Comparison of ENCODE assay signal across 10 cellular contexts in the genomic region with DNA sequence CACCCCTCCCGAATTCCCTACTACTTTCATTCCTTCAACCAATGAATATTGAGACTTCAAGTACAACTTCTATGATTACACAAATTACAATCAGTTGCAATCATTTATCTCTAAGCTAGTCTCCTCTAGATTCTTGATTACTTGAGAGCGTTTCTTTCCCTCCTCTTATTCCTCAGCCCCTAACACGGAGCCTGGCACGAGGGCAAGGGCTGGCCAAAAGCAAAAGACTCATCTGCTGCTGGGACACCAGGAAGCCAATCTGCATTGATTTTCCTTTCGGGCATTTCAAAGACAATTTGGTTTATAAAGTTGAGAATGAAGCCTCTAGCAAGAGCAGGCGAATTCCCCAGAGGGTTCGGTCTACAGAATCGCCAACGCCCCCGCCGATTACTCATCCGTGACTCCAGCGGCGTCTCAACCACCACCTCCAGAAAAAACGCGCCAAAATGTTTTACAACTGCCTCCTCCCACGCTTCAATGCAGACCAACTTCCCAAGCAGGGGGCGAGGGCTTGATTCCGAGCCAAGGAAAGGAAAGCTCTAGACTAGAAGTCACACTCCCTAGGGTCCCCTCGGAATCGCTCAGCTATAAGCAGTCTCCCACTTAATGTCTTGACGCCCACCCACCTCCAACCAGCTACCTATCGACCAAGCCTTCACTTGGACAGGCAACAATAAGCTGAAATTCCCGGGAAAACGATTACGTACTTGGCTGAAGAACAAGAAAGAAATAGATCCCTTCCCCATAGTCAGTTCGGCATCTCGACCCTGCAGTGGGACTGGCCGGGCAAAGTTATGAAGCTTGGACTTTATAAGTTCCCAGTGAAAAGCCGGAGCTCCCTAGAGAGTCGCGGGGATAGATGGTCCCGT. TPM values are rescaled to one million over a fixed set of nuclear protein-coding genes. Genes with fewer than 3 reads are reported as not detected.
DNase-seq lines count a peak whose midpoint lies in the region; ATAC-seq, FAIRE-seq and TF ChIP-seq lines count a peak whose summit lies in the region.
"Had no signal": no experiment of that assay in that cellular context is flagged by ENCODE, and none has a peak within 500 bp of the region (broad histone marks: within the 10 kb centered on the region; RNA-seq: fewer than 3 reads in every experiment).

No MANE protein-coding gene starts in this region.

- in situ Hi-C loops in GM13977 (cut with MboI; ENCODE audit: low pct_unique_long_range_greater_than_20kb, low sequenced_read_pairs, unreplicated experiment) = loop anchor here (10.0 to 25.0 kb wide), 2 partner anchors 87 to 569 kb away; no protein-coding TSS in a partner anchor

- H3K27me3 Mint-ChIP-seq in astrocyte (ENCODE audit: low read depth, unreplicated experiment) (peaks cover 47% of the 10 kb centered on the region), nephron (ENCODE audit: low read depth) (peaks cover 56% of the 10 kb centered on the region)

- peak overlapping the region; percentile 66 for H3K27ac ChIP-seq in astrocyte (ENCODE audit: low read depth, low read length)

- peak overlapping the region; percentile 92 for H3K4me2 ChIP-seq in astrocyte (ENCODE audit: low read length)

- peaks cover 22% of the 10 kb centered on the region for H3K27me3 ChIP-seq in astrocyte (ENCODE audit: insufficient read depth, low read length)

- peak overlapping the region; percentile 55 for H2AFZ ChIP-seq in astrocyte (ENCODE audit: low read depth, low read length)

- H3K4me3 Mint-ChIP-seq in astrocyte (ENCODE audit: unreplicated experiment) (peak overlapping the region; percentile 47), nephron (peak overlapping the region; percentile 18 to 75 (median 62))

- no peaks in the 10 kb centered on the region for H3K36me3 ChIP-seq in astrocyte (ENCODE audit: insufficient read depth, low read length)

- H3K27ac Mint-ChIP-seq in astrocyte (ENCODE audit: unreplicated experiment) (no peak overlapping the region), nephron (no peak overlapping the region)

- H3K9me3 Mint-ChIP-seq in astrocyte (ENCODE audit: unreplicated experiment) (no peaks in the 10 kb centered on the region), nephron (no peaks in the 10 kb centered on the region)

- no peaks in the 10 kb centered on the region for H4K20me1 ChIP-seq in astrocyte (ENCODE audit: insufficient read depth, low read length)

- peaks cover 23% of the 10 kb centered on the region for H3K4me1 ChIP-seq in astrocyte (ENCODE audit: insufficient read depth, low read length)

- H3K79me2 ChIP-seq in astrocyte (ENCODE audit: insufficient read depth, low read length) = no peaks in the 10 kb centered on the region

- FAIRE-seq in astrocyte (lab: Jason Lieb, UNC) = no peak
- FAIRE-seq: endometrium had no signal

- H3K9ac ChIP-seq in astrocyte (ENCODE audit: low read length) = peak overlapping the region; percentile 70

- DNase-seq in DMS153 treated with DMSO at 0.1 percent for 48 hours (lab: John Stamatoyannopoulos, UW; ENCODE audit: unreplicated experiment) = peak; percentile 19
- DNase-seq in M059J (ENCODE audit: low read depth) = peak; percentile 85
- DNase-seq in astrocyte (ENCODE audit: low read depth) = peak; percentile 73
- no peak for DNase-seq in GM13977 (ENCODE audit: low spot score)
- DNase-seq in kidney glomerular epithelial cell (lab: John Stamatoyannopoulos, UW) = no peak
- no peak for DNase-seq in RKO (ENCODE audit: low spot score)
- DNase-seq: Right ventricle myocardium superior had no signal

- TF ChIP-seq CTCF in astrocyte (IDR thresholded peaks at IDR 0.05; ENCODE audit: insufficient read depth, low read depth, low read length) = no peak
- TF ChIP-seq CTCF in nephron (IDR thresholded peaks at IDR 0.05; ENCODE audit: unreplicated experiment in 3 of 3) = no peak
- TF ChIP-seq CTCF in GM13977 (IDR thresholded peaks at IDR 0.05; ENCODE audit: extremely low read depth, insufficient read depth, missing control alignments) = no peak

- no peaks in the 10 kb centered on the region for H3K9me3 ChIP-seq in astrocyte (ENCODE audit: insufficient read depth, low read depth, low read length)

- no peak for ATAC-seq in GM19455 (IDR thresholded peaks at IDR 0.05; ENCODE audit: unreplicated experiment)

- H3K4me1 Mint-ChIP-seq in astrocyte (ENCODE audit: low read depth, unreplicated experiment) = peaks cover 15% of the 10 kb centered on the region
- H3K4me1 Mint-ChIP-seq in nephron = peaks cover 14% of the 10 kb centered on the region

- no peaks in the 10 kb centered on the region for H3K36me3 Mint-ChIP-seq in astrocyte (ENCODE audit: low read depth, unreplicated experiment)
- no peaks in the 10 kb centered on the region for H3K36me3 Mint-ChIP-seq in nephron (ENCODE audit: low read depth)

- peak overlapping the region; percentile 59 for H3K4me3 ChIP-seq in astrocyte (ENCODE audit: insufficient read depth, low read depth, low read length)

RNA-seq across cellular contexts. Expression of a gene that starts 1.4 kb away (rescaled TPM):
- total RNA-seq in M059J (2014; rRNA removed; shearing (Covaris generic)) = 1.5 and 3.1 TPM in 2 replicates
- 0.18 and 0.48 TPM in 2 replicates for total RNA-seq in astrocyte
- total RNA-seq: Right ventricle myocardium superior had no signal

Comparison
In these comparisons a context has a peak if more than half of its experiments do, and no peak if none do; other contexts are left out.
1. DNase-seq: peak in DMS153 treated with DMSO at 0.1 percent for 48 hours (single experiment), M059J (single experiment) and astrocyte (single experiment); none in GM13977 (single experiment), kidney glomerular epithelial cell (single experiment) and RKO (single experiment).